In the genomic region with DNA sequence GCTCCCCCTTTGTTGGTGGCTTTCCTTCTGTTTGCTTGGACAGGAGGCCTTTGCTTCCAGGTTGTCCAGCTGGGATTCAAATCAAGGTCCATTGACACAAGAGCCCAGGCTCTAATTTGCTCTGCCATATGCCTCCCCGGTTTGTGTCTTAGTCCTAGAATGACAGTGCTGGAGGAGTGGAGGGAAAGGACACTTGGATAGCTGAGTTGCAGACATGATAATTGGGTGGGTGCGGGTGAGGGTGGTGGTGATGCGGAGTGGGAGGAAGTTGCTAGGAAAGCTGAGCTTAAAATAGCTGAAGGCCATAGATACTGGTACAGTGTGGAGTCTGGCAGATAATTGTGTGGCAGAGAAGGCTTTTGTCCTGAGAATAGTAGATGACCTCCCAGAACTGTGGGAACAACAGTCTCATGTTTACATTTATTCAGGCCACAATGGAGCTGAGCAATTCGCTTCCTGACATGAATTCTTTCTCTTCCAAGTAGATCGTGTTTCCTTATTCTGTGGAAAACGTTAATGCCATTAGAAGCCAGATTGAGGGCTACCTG, we compare ENCODE assay signal across 10 cellular contexts. TPM values are rescaled to one million over a fixed set of nuclear protein-coding genes. Genes with fewer than 3 reads are reported as not detected.
A peak's percentile ranks its signal among the peaks of the same experiment; 100 is the strongest.
DNase-seq lines count a peak whose midpoint lies in the region; ATAC-seq and TF ChIP-seq lines count a peak whose summit lies in the region.
"Had no signal": no experiment of that assay in that cellular context is flagged by ENCODE, and none has a peak within 500 bp of the region (broad histone marks: within the 10 kb centered on the region; RNA-seq: fewer than 3 reads in every experiment).

No MANE protein-coding gene starts in this region.

- TF ChIP-seq CTCF in VCaP (conservative IDR thresholded peaks at IDR 0.05), result no peak

- DNase-seq in activated CD4-positive, alpha-beta T cell treated with anti-CD3 and anti-CD28 coated beads, Interleukin-2, amount 10 ng/mL, durations not matched to agents 24 days and 14 days, result no peak
- DNase-seq in activated CD4-positive, alpha-beta T cell treated with anti-CD3 and anti-CD28 coated beads for 1 hour, result no peak
- peak; percentile 48 for DNase-seq in iris pigment epithelial cell (ENCODE audit: low read depth)
- no peak for DNase-seq in AG20443 (ENCODE audit: low spot score)
- DNase-seq: colonic mucosa, Peyer's patch had no signal

- peaks cover 32% of the 10 kb centered on the region for H3K4me1 Mint-ChIP-seq in activated CD4-positive, alpha-beta T cell treated with anti-CD3 and anti-CD28 coated beads, Interleukin-2, amount 10 ng/mL, durations not matched to agents 24 days and 14 days

- intact Hi-C loops in activated CD4-positive, alpha-beta T cell treated with anti-CD3 and anti-CD28 coated beads, Interleukin-2, amount 10 ng/mL, durations not matched to agents 24 days and 14 days (cut with micrococcal nuclease), result no loop called here

- H3K27ac ChIP-seq in VCaP (peak overlapping the region; percentile 29; the same call in 1 of the 2 replicates), temporal lobe (ENCODE audit: low read depth, low read length) (peak overlapping the region; percentile 94)

- no peak for TF ChIP-seq POLR2A in GM18505 (IDR thresholded peaks at IDR 0.05; ENCODE audit: borderline replicate concordance, extremely low read depth, insufficient read depth, insufficient read length)

- no peak overlapping the region for H3K4me3 Mint-ChIP-seq in activated CD4-positive, alpha-beta T cell treated with anti-CD3 and anti-CD28 coated beads, Interleukin-2, amount 10 ng/mL, durations not matched to agents 24 days and 14 days

- peak overlapping the region; percentile 66 for H3K27ac Mint-ChIP-seq in activated CD4-positive, alpha-beta T cell treated with anti-CD3 and anti-CD28 coated beads, Interleukin-2, amount 10 ng/mL, durations not matched to agents 24 days and 14 days

- peaks cover 18% of the 10 kb centered on the region for H3K9me3 Mint-ChIP-seq in activated CD4-positive, alpha-beta T cell treated with anti-CD3 and anti-CD28 coated beads, Interleukin-2, amount 10 ng/mL, durations not matched to agents 24 days and 14 days

- H3K36me3 Mint-ChIP-seq in activated CD4-positive, alpha-beta T cell treated with anti-CD3 and anti-CD28 coated beads, Interleukin-2, amount 10 ng/mL, durations not matched to agents 24 days and 14 days (ENCODE audit: low read depth), result peaks cover 66% of the 10 kb centered on the region

- H3K27me3 Mint-ChIP-seq in activated CD4-positive, alpha-beta T cell treated with anti-CD3 and anti-CD28 coated beads, Interleukin-2, amount 10 ng/mL, durations not matched to agents 24 days and 14 days, result no peaks in the 10 kb centered on the region

- ATAC-seq in GM21447 (IDR thresholded peaks at IDR 0.05; ENCODE audit: unreplicated experiment), result no peak
- ATAC-seq in GM18505 (IDR thresholded peaks at IDR 0.05; ENCODE audit: unreplicated experiment), result no peak

RNA-seq across cellular contexts. Expression of a gene that starts 23.8 kb away (rescaled TPM):
- total RNA-seq in activated CD4-positive, alpha-beta T cell treated with anti-CD3 and anti-CD28 coated beads, Interleukin-2, amount 10 ng/mL, durations not matched to agents 24 days and 14 days, result 71.4 and 73.1 TPM in 2 replicates
- 80.4 TPM for total RNA-seq in temporal lobe
